ENCODE assay signal across 8 cellular contexts in the genomic region with DNA sequence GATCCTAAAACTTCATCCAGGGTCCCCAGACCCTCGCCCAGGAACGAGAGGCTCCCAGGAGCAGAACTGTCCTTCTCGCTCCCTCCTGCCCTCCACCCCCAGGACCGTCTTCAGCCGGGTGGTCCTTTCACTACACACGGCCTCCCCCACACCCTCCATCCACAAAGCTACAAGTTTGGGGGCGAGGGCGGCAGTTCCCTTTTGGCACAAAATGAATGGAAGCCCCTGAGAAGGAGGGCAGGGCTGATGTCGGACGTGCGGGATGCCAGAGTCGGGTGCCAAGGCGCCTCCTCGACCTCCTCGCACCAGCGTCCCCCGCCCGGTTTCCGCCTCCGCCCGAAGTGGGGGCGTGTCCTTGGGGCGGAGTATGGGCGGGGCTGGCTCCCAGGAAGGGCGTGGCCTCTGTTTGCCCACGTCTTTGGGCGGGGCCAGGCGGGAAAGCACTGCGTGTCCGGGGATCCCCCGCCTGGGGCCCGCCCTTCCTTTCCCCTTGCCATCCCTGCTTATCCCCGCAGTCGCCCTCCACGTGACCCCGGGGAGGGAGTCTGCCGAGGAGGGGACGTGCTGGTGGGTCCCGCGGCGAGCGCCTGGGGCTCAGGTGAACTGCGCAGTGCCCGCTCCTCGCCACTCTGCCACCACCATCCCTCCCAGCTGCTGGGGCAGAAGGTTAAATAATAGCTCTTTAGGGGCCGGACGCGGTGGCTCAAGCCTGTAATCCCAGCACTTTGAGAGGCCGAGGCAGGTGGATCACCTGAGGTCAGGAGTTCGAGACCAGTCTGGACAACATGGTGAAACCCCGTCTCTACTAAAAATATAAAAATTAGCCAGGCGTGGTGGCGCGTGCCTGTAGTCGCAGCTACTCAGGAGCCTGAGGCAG. TPM values are rescaled to one million over a fixed set of nuclear protein-coding genes. Genes with fewer than 3 reads are reported as not detected.
A peak's percentile ranks its signal among the peaks of the same experiment; 100 is the strongest.
DNase-seq lines count a peak whose midpoint lies in the region; ATAC-seq and TF ChIP-seq lines count a peak whose summit lies in the region.

No MANE protein-coding gene starts in this region.

- H3K4me1 ChIP-seq in adipocyte (ENCODE audit: control insufficient read depth, insufficient read depth, low read length) (peaks cover 21% of the 10 kb centered on the region), upper lobe of right lung (peaks cover 19% of the 10 kb centered on the region)

- H3K27me3 ChIP-seq in adipocyte (replicated peaks; ENCODE audit: control insufficient read depth, insufficient read depth, low read length) (no peaks in the 10 kb centered on the region), upper lobe of right lung (no peaks in the 10 kb centered on the region)

- TF ChIP-seq CTCF in GM12875 (IDR thresholded peaks at IDR 0.05; ENCODE audit: borderline replicate concordance, insufficient read depth, low read depth, low read length) (no peak), upper lobe of right lung (IDR thresholded peaks at IDR 0.05) (no peak)

- H3K27ac ChIP-seq in upper lobe of right lung: peak overlapping the region; percentile 74

- intact Hi-C loops in cardiac septum (cut with DNase I): loop anchor here (1.0 to 2.0 kb wide), 2 partner anchors 13 to 15 kb away; partner anchors contain the start of genes FIBP and MUS81
- intact Hi-C loops in posterior cingulate gyrus (cut with DNase I): no loop called here
- intact Hi-C loops in upper lobe of right lung (cut with DNase I): no loop called here

- ATAC-seq in HG02798 (IDR thresholded peaks at IDR 0.05; ENCODE audit: poor library complexity, unreplicated experiment): peak; percentile 90
- ATAC-seq in upper lobe of right lung: peak; percentile 97

- no peaks in the 10 kb centered on the region for H3K9me3 ChIP-seq in adipocyte (ENCODE audit: control insufficient read depth, low read length)
- H3K9me3 ChIP-seq in upper lobe of right lung: no peaks in the 10 kb centered on the region

- H3K9ac ChIP-seq in adipocyte (ENCODE audit: low read length): peak overlapping the region; percentile 95

- H3K4me3 ChIP-seq in GM12875 (ENCODE audit: low read depth, low read length) (peak overlapping the region; percentile 58), adipocyte (ENCODE audit: low read length) (peak overlapping the region; percentile 89), upper lobe of right lung (peak overlapping the region; percentile 59)

- H3K36me3 ChIP-seq in adipocyte (ENCODE audit: control insufficient read depth, insufficient read depth, low read length, severe bottlenecking) (peaks cover 16% of the 10 kb centered on the region), upper lobe of right lung (no peaks in the 10 kb centered on the region)

- DNase-seq in NCI-H1436 treated with DMSO at 0.1 percent for 48 hours (lab: John Stamatoyannopoulos, UW) (peak; percentile 66), SW480 (ENCODE audit: low spot score) (peak; percentile 90), adipocyte (ENCODE audit: low read depth) (peak; percentile 99), cardiac septum (ENCODE audit: low spot score) (peak; percentile 99), posterior cingulate gyrus (peak; percentile 83 to 99 (median 92)), upper lobe of right lung (peak; percentile 97)

RNA-seq across cellular contexts. Expression of gene EFEMP2, which starts 0.9 kb away (rescaled TPM):
- total RNA-seq in cardiac septum: 118 TPM
- total RNA-seq in upper lobe of right lung: 62.0 TPM

RNA-seq across cellular contexts. Expression of gene CTSW, which starts 6.1 kb away (rescaled TPM):
- 0.83 TPM for total RNA-seq in cardiac septum
- total RNA-seq in upper lobe of right lung: 17.2 TPM

RNA-seq across cellular contexts. Expression of gene MUS81, which starts 13.3 kb away (rescaled TPM):
- total RNA-seq in cardiac septum: 37.6 TPM
- 49.4 TPM for total RNA-seq in upper lobe of right lung

RNA-seq across cellular contexts. Expression of gene FIBP, which starts 14.8 kb away (rescaled TPM):
- 62.6 TPM for total RNA-seq in cardiac septum
- total RNA-seq in upper lobe of right lung: 35.5 TPM

RNA-seq across cellular contexts. Expression of gene CFL1, which starts 15.5 kb away (rescaled TPM):
- total RNA-seq in cardiac septum (434 TPM), upper lobe of right lung (608 TPM)

Comparison
In these comparisons a context has a peak if more than half of its experiments do, and no peak if none do; other contexts are left out.
1. Peak in every context shown above with its lines: DNase-seq, ATAC-seq, H3K4me3 ChIP-seq and H3K27ac ChIP-seq.